ENCODE assay signal across 8 cellular contexts in genomic region chr10:131981429-131982184, GRCh38.
DNase-seq lines count a peak whose midpoint lies in the region; ATAC-seq and TF ChIP-seq lines count a peak whose summit lies in the region.

Gene BNIP3, minus strand, starts transcription at chr10:131981923. Its CDS starts 117 bp downstream, at chr10:131981806.

- TF ChIP-seq CTCF in choroid plexus epithelial cell (conservative IDR thresholded peaks at IDR 0.05; ENCODE audit: low read depth, low read length), result peak; percentile 32

- peak within 1 kb of the TSS; percentile 82 for H3K4me3 ChIP-seq in choroid plexus epithelial cell (ENCODE audit: low read depth, low read length)

- ATAC-seq in GM18858 (IDR thresholded peaks at IDR 0.05; ENCODE audit: unreplicated experiment) (peak; percentile 81), HG03066 (IDR thresholded peaks at IDR 0.05; ENCODE audit: low read depth, unreplicated experiment) (peak; percentile 80)

- in situ Hi-C loops in ACHN (cut with HindIII; ENCODE audit: low pct_ligation_motif_present, low pct_unique_long_range_greater_than_20kb, low sequenced_read_pairs), result no loop called here

- DNase-seq in ACHN, result peak; percentile 97
- DNase-seq in NCI-H226, result peak; percentile 64
- peak; percentile 92 for DNase-seq in activated CD4-positive, alpha-beta T cell treated with anti-CD3 and anti-CD28 coated beads for 4 hours
- peak; percentile 95 for DNase-seq in choroid plexus epithelial cell (ENCODE audit: low read depth)
- peak; percentile 96 for DNase-seq in kidney tubule cell (ENCODE audit: low spot score)
- peak; percentile 87 to 97 for DNase-seq in stimulated activated CD4-positive, alpha-beta T cell treated with anti-CD3 and anti-CD28 coated beads, Interleukin-1b, Interleukin-23, amount 100 ng/mL, for 1 hour (ENCODE audit: low read depth in 2 of 2)

Comparison
In these comparisons a context has a peak if more than half of its experiments do, and no peak if none do; other contexts are left out.
1. Peak in every context shown above with its lines: DNase-seq, ATAC-seq and H3K4me3 ChIP-seq.